8 cellular contexts compared by ENCODE assay signal in the genomic region with DNA sequence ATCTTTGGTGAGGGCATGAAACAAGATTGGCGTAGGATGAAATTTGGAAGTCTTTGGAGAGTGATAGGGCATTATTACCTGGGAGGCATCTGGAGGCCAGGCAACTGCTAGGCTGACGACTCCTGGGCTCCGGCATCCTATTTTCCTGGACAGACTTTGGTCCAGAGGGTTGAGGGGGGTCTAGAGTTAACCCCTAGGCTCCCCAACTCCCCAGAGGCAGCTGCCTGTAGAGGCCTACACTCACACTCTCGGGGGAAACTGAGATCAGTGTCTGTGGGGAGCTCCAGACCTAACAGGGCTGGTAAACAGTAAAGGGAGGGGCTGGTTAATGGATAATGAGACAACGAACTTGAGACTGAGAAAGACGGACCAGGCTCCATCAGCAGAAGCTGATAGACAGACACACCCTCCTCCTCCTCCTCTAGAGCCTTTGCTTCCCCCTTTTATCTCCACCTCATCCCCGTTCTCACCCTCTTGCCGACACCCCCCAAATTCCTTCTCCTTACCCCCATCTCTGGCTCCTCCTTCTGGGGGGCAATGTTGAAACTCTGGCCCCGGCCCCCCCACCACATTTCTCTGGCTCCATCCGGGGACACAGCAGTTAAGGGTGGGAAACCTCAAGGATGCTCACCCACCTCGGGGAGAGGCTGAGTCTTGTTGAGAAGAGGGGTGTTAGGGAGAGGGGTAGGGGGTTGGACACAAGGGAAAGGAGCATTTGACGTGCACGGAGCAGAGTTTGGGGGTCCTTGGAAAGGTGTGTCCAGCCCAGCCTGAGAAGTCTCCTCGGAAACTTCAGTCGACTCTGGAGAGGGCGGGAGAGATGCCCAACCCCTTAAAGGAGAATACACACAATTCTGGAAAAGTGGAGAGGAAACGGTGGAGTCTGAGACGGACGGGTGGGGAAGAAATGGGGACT. TPM values are rescaled to one million over a fixed set of nuclear protein-coding genes. Genes with fewer than 3 reads are reported as not detected.
DNase-seq lines count a peak whose midpoint lies in the region; ATAC-seq and TF ChIP-seq lines count a peak whose summit lies in the region.

A gene with protein sequence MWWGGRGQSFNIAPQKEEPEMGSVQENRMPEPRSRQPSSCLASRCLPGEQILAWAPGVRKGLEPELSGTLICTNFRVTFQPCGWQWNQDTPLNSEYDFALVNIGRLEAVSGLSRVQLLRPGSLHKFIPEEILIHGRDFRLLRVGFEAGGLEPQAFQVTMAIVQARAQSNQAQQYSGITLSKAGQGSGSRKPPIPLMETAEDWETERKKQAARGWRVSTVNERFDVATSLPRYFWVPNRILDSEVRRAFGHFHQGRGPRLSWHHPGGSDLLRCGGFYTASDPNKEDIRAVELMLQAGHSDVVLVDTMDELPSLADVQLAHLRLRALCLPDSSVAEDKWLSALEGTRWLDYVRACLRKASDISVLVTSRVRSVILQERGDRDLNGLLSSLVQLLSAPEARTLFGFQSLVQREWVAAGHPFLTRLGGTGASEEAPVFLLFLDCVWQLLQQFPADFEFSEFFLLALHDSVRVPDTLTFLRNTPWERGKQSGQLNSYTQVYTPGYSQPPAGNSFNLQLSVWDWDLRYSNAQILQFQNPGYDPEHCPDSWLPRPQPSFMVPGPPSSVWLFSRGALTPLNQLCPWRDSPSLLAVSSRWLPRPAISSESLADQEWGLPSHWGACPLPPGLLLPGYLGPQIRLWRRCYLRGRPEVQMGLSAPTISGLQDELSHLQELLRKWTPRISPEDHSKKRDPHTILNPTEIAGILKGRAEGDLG (minus strand): TSS at position 804 of the 916 bp plus-strand sequence. CDS start 232 bp downstream, at position 572.

- POLR2A ChIA-PET in activated CD4-positive, alpha-beta T cell treated with anti-CD3 and anti-CD28 coated beads, Interleukin-2, amount 10 ng/mL, durations not matched to agents 7 days and 5 days (lab: Charles Lee): no interaction called here
- POLR2A ChIA-PET in GM10248 (lab: Yijun Ruan, JAX): no interaction called here

- no peaks in the 10 kb centered on the region for H3K27me3 ChIP-seq in heart right ventricle

- 24 to 25% methylated on average over 19 of the region's 19 CpGs for WGBS in heart right ventricle, 2 donors

- no peaks in the 10 kb centered on the region for H3K36me3 Mint-ChIP-seq in activated CD4-positive, alpha-beta T cell treated with anti-CD3 and anti-CD28 coated beads, Interleukin-2, amount 10 ng/mL, durations not matched to agents 7 days and 5 days (ENCODE audit: low read depth)
- H3K36me3 Mint-ChIP-seq in activated T-helper 1 cell treated with anti-CD3 and anti-CD28 coated beads, Interleukin-12 subunit alpha, Interleukin-12 subunit beta, Interleukin-2, Interleukin-4 antibody, amounts not matched to agents 30 ng/mL and 10 ng/mL and 1 ng/mL, durations not matched to agents 14 hours and 24 hours and 36 hours (ENCODE audit: low read depth): peaks cover 10% of the 10 kb centered on the region

- H3K36me3 ChIP-seq in heart right ventricle: peaks cover 0 to 15% (median 0%) of the 10 kb centered on the region in 9 donors

- DNase-seq in activated CD4-positive, alpha-beta T cell treated with anti-CD3 and anti-CD28 coated beads, Interleukin-2, amount 10 ng/mL, durations not matched to agents 7 days and 5 days: no peak
- no peak for DNase-seq in activated CD4-positive, alpha-beta T cell treated with anti-CD3 and anti-CD28 coated beads for 48 hours
- no peak for DNase-seq in activated T-helper 1 cell treated with anti-CD3 and anti-CD28 coated beads, Interleukin-12 subunit alpha, Interleukin-12 subunit beta, Interleukin-2, Interleukin-4 antibody, amounts not matched to agents 30 ng/mL and 10 ng/mL and 1 ng/mL, durations not matched to agents 14 hours and 24 hours and 36 hours (ENCODE audit: low spot score)
- DNase-seq in heart right ventricle (no peak), retinal pigment epithelial cell (ENCODE audit: low read depth) (no peak), GM10248 (ENCODE audit: extremely low spot score) (no peak)
- no peak for DNase-seq in effector CD4-positive, alpha-beta T cell

- H3K27ac Mint-ChIP-seq in activated CD4-positive, alpha-beta T cell treated with anti-CD3 and anti-CD28 coated beads, Interleukin-2, amount 10 ng/mL, durations not matched to agents 7 days and 5 days: peak within 1 kb of the TSS; percentile 78
- H3K27ac Mint-ChIP-seq in activated T-helper 1 cell treated with anti-CD3 and anti-CD28 coated beads, Interleukin-12 subunit alpha, Interleukin-12 subunit beta, Interleukin-2, Interleukin-4 antibody, amounts not matched to agents 30 ng/mL and 10 ng/mL and 1 ng/mL, durations not matched to agents 14 hours and 24 hours and 36 hours: peak within 1 kb of the TSS; percentile 78

- CTCF ChIA-PET in activated CD4-positive, alpha-beta T cell treated with anti-CD3 and anti-CD28 coated beads, Interleukin-2, amount 10 ng/mL, durations not matched to agents 7 days and 5 days (lab: Charles Lee): no interaction called here
- CTCF ChIA-PET in GM10248 (lab: Yijun Ruan, JAX): interaction anchor here (0.8 to 1.1 kb wide), 2 partner anchors 26 to 229 kb away, joined by 3 read pairs; no protein-coding TSS in a partner anchor

- TF ChIP-seq CTCF in heart right ventricle (IDR thresholded peaks at IDR 0.05) (no peak), retinal pigment epithelial cell (conservative IDR thresholded peaks at IDR 0.05; ENCODE audit: low read depth, low read length) (no peak), GM10248 (IDR thresholded peaks at IDR 0.05; ENCODE audit: control extremely low read depth, extremely low read depth, low read depth, missing control alignments) (no peak)

- H3K27ac ChIP-seq in heart right ventricle: peak within 1 kb of the TSS in 6 of 10 donors; percentile 19 to 84 (median 74)

- H3K9me3 ChIP-seq in heart right ventricle: no peaks in the 10 kb centered on the region

- no peaks in the 10 kb centered on the region for H3K9me3 Mint-ChIP-seq in activated CD4-positive, alpha-beta T cell treated with anti-CD3 and anti-CD28 coated beads, Interleukin-2, amount 10 ng/mL, durations not matched to agents 7 days and 5 days
- no peaks in the 10 kb centered on the region for H3K9me3 Mint-ChIP-seq in activated T-helper 1 cell treated with anti-CD3 and anti-CD28 coated beads, Interleukin-12 subunit alpha, Interleukin-12 subunit beta, Interleukin-2, Interleukin-4 antibody, amounts not matched to agents 30 ng/mL and 10 ng/mL and 1 ng/mL, durations not matched to agents 14 hours and 24 hours and 36 hours

- H3K4me3 Mint-ChIP-seq in activated CD4-positive, alpha-beta T cell treated with anti-CD3 and anti-CD28 coated beads, Interleukin-2, amount 10 ng/mL, durations not matched to agents 7 days and 5 days: no peak within 1 kb of the TSS
- H3K4me3 Mint-ChIP-seq in activated T-helper 1 cell treated with anti-CD3 and anti-CD28 coated beads, Interleukin-12 subunit alpha, Interleukin-12 subunit beta, Interleukin-2, Interleukin-4 antibody, amounts not matched to agents 30 ng/mL and 10 ng/mL and 1 ng/mL, durations not matched to agents 14 hours and 24 hours and 36 hours: peak within 1 kb of the TSS; percentile 56

- peak in 7 of 8 donors; percentile 13 to 60 (median 28) for ATAC-seq in heart right ventricle
- ATAC-seq in GM21447 (IDR thresholded peaks at IDR 0.05; ENCODE audit: unreplicated experiment): no peak

- H3K4me3 ChIP-seq in heart right ventricle (peak within 1 kb of the TSS; percentile 10 to 63 (median 49)), retinal pigment epithelial cell (ENCODE audit: low read length) (peak within 1 kb of the TSS; percentile 75)

- no peaks in the 10 kb centered on the region for H3K27me3 Mint-ChIP-seq in activated CD4-positive, alpha-beta T cell treated with anti-CD3 and anti-CD28 coated beads, Interleukin-2, amount 10 ng/mL, durations not matched to agents 7 days and 5 days
- no peaks in the 10 kb centered on the region for H3K27me3 Mint-ChIP-seq in activated T-helper 1 cell treated with anti-CD3 and anti-CD28 coated beads, Interleukin-12 subunit alpha, Interleukin-12 subunit beta, Interleukin-2, Interleukin-4 antibody, amounts not matched to agents 30 ng/mL and 10 ng/mL and 1 ng/mL, durations not matched to agents 14 hours and 24 hours and 36 hours (ENCODE audit: insufficient read depth)

- H3K4me1 ChIP-seq in heart right ventricle: peaks cover 0 to 54% (median 37%) of the 10 kb centered on the region in 9 donors

- intact Hi-C loops in activated T-helper 1 cell treated with anti-CD3 and anti-CD28 coated beads, Interleukin-12 subunit alpha, Interleukin-12 subunit beta, Interleukin-2, Interleukin-4 antibody, amounts not matched to agents 30 ng/mL and 10 ng/mL and 1 ng/mL, durations not matched to agents 14 hours and 24 hours and 36 hours (cut with micrococcal nuclease): no loop called here
- intact Hi-C loops in heart right ventricle (cut with DNase I): loop anchor here in 1 of 10 donors (5.0 kb wide), 1 partner anchor 39 kb away; the partner anchor contains the start of gene BOLA1

- H3K4me1 Mint-ChIP-seq in activated CD4-positive, alpha-beta T cell treated with anti-CD3 and anti-CD28 coated beads, Interleukin-2, amount 10 ng/mL, durations not matched to agents 7 days and 5 days: peaks cover 38% of the 10 kb centered on the region
- peaks cover 37% of the 10 kb centered on the region for H3K4me1 Mint-ChIP-seq in activated T-helper 1 cell treated with anti-CD3 and anti-CD28 coated beads, Interleukin-12 subunit alpha, Interleukin-12 subunit beta, Interleukin-2, Interleukin-4 antibody, amounts not matched to agents 30 ng/mL and 10 ng/mL and 1 ng/mL, durations not matched to agents 14 hours and 24 hours and 36 hours (ENCODE audit: low read depth)

RNA-seq across cellular contexts. Expression of the gene that starts here (rescaled TPM):
- 1 to 10 TPM; 2.1 to 2.8 TPM for total RNA-seq in activated CD4-positive, alpha-beta T cell treated with anti-CD3 and anti-CD28 coated beads, Interleukin-2, amount 10 ng/mL, durations not matched to agents 7 days and 5 days
- 5.6 and 8.5 TPM in 2 replicates for total RNA-seq in activated T-helper 1 cell treated with anti-CD3 and anti-CD28 coated beads, Interleukin-12 subunit alpha, Interleukin-12 subunit beta, Interleukin-2, Interleukin-4 antibody, amounts not matched to agents 30 ng/mL and 10 ng/mL and 1 ng/mL, durations not matched to agents 14 hours and 24 hours and 36 hours
- total RNA-seq in heart right ventricle: 1 to 10 TPM in 9 of 10 donors, under 1 TPM in 1; 0.95 to 5.3 (median 2.5) TPM
- polyA plus RNA-seq in heart right ventricle: 1 to 10 TPM; 1.9 to 5.3 TPM
